19 cellular contexts compared by ENCODE assay signal in genomic region chrX:153468008-153468580, GRCh38. TPM values are rescaled to one million over a fixed set of nuclear protein-coding genes. Genes with fewer than 3 reads are reported as not detected.
DNase-seq lines count a peak whose midpoint lies in the region; ATAC-seq and TF ChIP-seq lines count a peak whose summit lies in the region.
"Had no signal": no experiment of that assay in that cellular context is flagged by ENCODE, and none has a peak within 500 bp of the region (broad histone marks: within the 10 kb centered on the region; RNA-seq: fewer than 3 reads in every experiment).

No MANE protein-coding gene starts in this region.

- no peaks in the 10 kb centered on the region for H3K79me2 ChIP-seq in mesendoderm (ENCODE audit: control insufficient read depth, insufficient read depth, low read length)

- H3K27me3 Mint-ChIP-seq in activated naive CD8-positive, alpha-beta T cell: no peaks in the 10 kb centered on the region
- H3K27me3 Mint-ChIP-seq in activated naive CD8-positive, alpha-beta T cell treated with anti-CD3 and anti-CD28 coated beads for 36 hours: no peaks in the 10 kb centered on the region
- no peaks in the 10 kb centered on the region for H3K27me3 Mint-ChIP-seq in Caco-2 (ENCODE audit: insufficient read depth, unreplicated experiment)
- no peaks in the 10 kb centered on the region for H3K27me3 Mint-ChIP-seq in stimulated activated naive CD8-positive, alpha-beta T cell treated with anti-CD3 and anti-CD28 coated beads, Interleukin-15, amount 100 ng/mL, for 72 hours

- H4K5ac ChIP-seq in mesendoderm (ENCODE audit: low read length): no peak overlapping the region

- H3K27ac ChIP-seq in RWPE1 (peak overlapping the region; percentile 90; the same call in 1 of the 2 replicates), mesendoderm (ENCODE audit: low read depth, low read length) (no peak overlapping the region)
- H3K27ac ChIP-seq: KMS-11 had no signal

- no peak overlapping the region for H3K9ac ChIP-seq in mesendoderm (ENCODE audit: low read length)
- H3K9ac ChIP-seq: KMS-11 had no signal

- peak overlapping the region; percentile 17 for H3K4me3 Mint-ChIP-seq in activated naive CD8-positive, alpha-beta T cell
- no peak overlapping the region for H3K4me3 Mint-ChIP-seq in activated naive CD8-positive, alpha-beta T cell treated with anti-CD3 and anti-CD28 coated beads for 36 hours
- peak overlapping the region; percentile 15 for H3K4me3 Mint-ChIP-seq in Caco-2 (ENCODE audit: unreplicated experiment)
- no peak overlapping the region for H3K4me3 Mint-ChIP-seq in stimulated activated naive CD8-positive, alpha-beta T cell treated with anti-CD3 and anti-CD28 coated beads, Interleukin-15, amount 100 ng/mL, for 72 hours
- H3K4me3 Mint-ChIP-seq: CD14-positive monocyte had no signal

- no peak for DNase-seq in activated naive CD8-positive, alpha-beta T cell treated with anti-CD3 and anti-CD28 coated beads for 36 hours
- DNase-seq in Caco-2 (no peak), RWPE1 (ENCODE audit: low spot score) (no peak), mesendoderm (no peak)
- no peak for DNase-seq in stimulated activated naive CD8-positive, alpha-beta T cell treated with anti-CD3 and anti-CD28 coated beads, Interleukin-15, amount 100 ng/mL, for 72 hours
- DNase-seq: AML-193, COR-L47, NCI-H1048, NCI-H146, NCI-H226, NCI-H526 treated with DMSO at 0.1 percent for 48 hours, RPMI8226 had no signal

- no peaks in the 10 kb centered on the region for H3K9me3 ChIP-seq in Caco-2

- H3K4me3 ChIP-seq in Caco-2 (ENCODE audit: low read depth, low read length) (no peak overlapping the region), mesendoderm (ENCODE audit: low read length) (no peak overlapping the region)

- no peak overlapping the region for H3K18ac ChIP-seq in mesendoderm (ENCODE audit: low read length)

- CTCF ChIA-PET in Caco-2 (lab: Charles Lee) (no interaction called here), RWPE1 (lab: Yijun Ruan, JAX) (no interaction called here)

- H3K79me1 ChIP-seq in mesendoderm (ENCODE audit: low read length): no peaks in the 10 kb centered on the region

- no peak overlapping the region for H3K56ac ChIP-seq in mesendoderm (ENCODE audit: low read length)

- no peak overlapping the region for H3K27ac Mint-ChIP-seq in activated naive CD8-positive, alpha-beta T cell
- no peak overlapping the region for H3K27ac Mint-ChIP-seq in activated naive CD8-positive, alpha-beta T cell treated with anti-CD3 and anti-CD28 coated beads for 36 hours
- no peak overlapping the region for H3K27ac Mint-ChIP-seq in Caco-2 (ENCODE audit: unreplicated experiment)
- H3K27ac Mint-ChIP-seq in stimulated activated naive CD8-positive, alpha-beta T cell treated with anti-CD3 and anti-CD28 coated beads, Interleukin-15, amount 100 ng/mL, for 72 hours: peak overlapping the region; percentile 65 to 93
- H3K27ac Mint-ChIP-seq: CD14-positive monocyte had no signal

- no peaks in the 10 kb centered on the region for H3K36me3 ChIP-seq in Caco-2 (ENCODE audit: control insufficient read depth, insufficient read depth, low read length)
- no peaks in the 10 kb centered on the region for H3K36me3 ChIP-seq in mesendoderm (ENCODE audit: control insufficient read depth, insufficient read depth, low read length)

- no peaks in the 10 kb centered on the region for H3K9me3 Mint-ChIP-seq in activated naive CD8-positive, alpha-beta T cell (ENCODE audit: low read depth)
- H3K9me3 Mint-ChIP-seq in activated naive CD8-positive, alpha-beta T cell treated with anti-CD3 and anti-CD28 coated beads for 36 hours: no peaks in the 10 kb centered on the region
- no peaks in the 10 kb centered on the region for H3K9me3 Mint-ChIP-seq in Caco-2 (ENCODE audit: unreplicated experiment)
- H3K9me3 Mint-ChIP-seq in stimulated activated naive CD8-positive, alpha-beta T cell treated with anti-CD3 and anti-CD28 coated beads, Interleukin-15, amount 100 ng/mL, for 72 hours: no peaks in the 10 kb centered on the region

- H2BK5ac ChIP-seq in mesendoderm (ENCODE audit: low read length): no peak overlapping the region

- H4K8ac ChIP-seq in mesendoderm (ENCODE audit: low read depth, low read length): no peak overlapping the region

- BruUV-seq in Caco-2 (replicated peaks; lab: Mats Ljungman, UMichigan): no TSS peak

- H3K4me1 ChIP-seq in Caco-2 (peaks cover 6% of the 10 kb centered on the region; the same call in 1 of the 2 replicates), mesendoderm (ENCODE audit: control insufficient read depth, low read depth, low read length) (no peaks in the 10 kb centered on the region)

- no peak for ATAC-seq in stimulated activated naive CD8-positive, alpha-beta T cell treated with anti-CD3 and anti-CD28 coated beads, Interleukin-15, amount 100 ng/mL, for 72 hours
- no peak for ATAC-seq in SK-N-SH treated with all-trans-retinoic acid at 6 μM for 48 hours
- ATAC-seq: HepG2 had no signal

- POLR2A ChIA-PET in Caco-2 (lab: Charles Lee) (no interaction called here), RWPE1 (lab: Yijun Ruan, JAX; ENCODE audit: low non-redundant PET) (no interaction called here)

- no peak overlapping the region for H3K4ac ChIP-seq in mesendoderm (ENCODE audit: low read depth, low read length)

- intact Hi-C loops in Caco-2 (cut with micrococcal nuclease; ENCODE audit: unreplicated experiment): no loop called here

- no peak overlapping the region for H3K23ac ChIP-seq in mesendoderm (ENCODE audit: low read length)

- TF ChIP-seq CTCF in Caco-2 (IDR thresholded peaks at IDR 0.05; ENCODE audit: insufficient read depth in 1 of 2, low read depth in 1 of 2, low read length in 1 of 2, severe bottlenecking in 1 of 2, unreplicated experiment in 1 of 2): no peak
- no peak for TF ChIP-seq CTCF in RWPE1 (conservative IDR thresholded peaks at IDR 0.05; ENCODE audit: low read depth)

- H2AK5ac ChIP-seq in mesendoderm (ENCODE audit: low read length): no peak overlapping the region

- no CpG with 5 or more reads among the region's 12 CpGs for WGBS in mesendoderm (ENCODE audit: extremely low coverage, insufficient coverage, low lambda C conversion rate)

- H2BK15ac ChIP-seq in mesendoderm (replicated peaks; ENCODE audit: low read depth): no peak overlapping the region

- peaks cover 9% of the 10 kb centered on the region for H3K4me1 Mint-ChIP-seq in activated naive CD8-positive, alpha-beta T cell (ENCODE audit: low read depth)
- H3K4me1 Mint-ChIP-seq in activated naive CD8-positive, alpha-beta T cell treated with anti-CD3 and anti-CD28 coated beads for 36 hours: peaks cover 6% of the 10 kb centered on the region
- no peaks in the 10 kb centered on the region for H3K4me1 Mint-ChIP-seq in Caco-2 (ENCODE audit: low read depth, unreplicated experiment)
- peaks cover 32% of the 10 kb centered on the region for H3K4me1 Mint-ChIP-seq in stimulated activated naive CD8-positive, alpha-beta T cell treated with anti-CD3 and anti-CD28 coated beads, Interleukin-15, amount 100 ng/mL, for 72 hours

- H3K4me2 ChIP-seq in mesendoderm (ENCODE audit: low read length): no peak overlapping the region
- H3K4me2 ChIP-seq: KMS-11 had no signal

- no peaks in the 10 kb centered on the region for H3K36me3 Mint-ChIP-seq in activated naive CD8-positive, alpha-beta T cell
- H3K36me3 Mint-ChIP-seq in activated naive CD8-positive, alpha-beta T cell treated with anti-CD3 and anti-CD28 coated beads for 36 hours: peaks cover 4% of the 10 kb centered on the region
- peaks cover 5% of the 10 kb centered on the region for H3K36me3 Mint-ChIP-seq in Caco-2 (ENCODE audit: insufficient read depth, unreplicated experiment)

- no peaks in the 10 kb centered on the region for H3K27me3 ChIP-seq in Caco-2 (replicated peaks; ENCODE audit: control insufficient read depth, insufficient read depth, low read length)
- no peaks in the 10 kb centered on the region for H3K27me3 ChIP-seq in mesendoderm (ENCODE audit: insufficient read depth, low read length, poor library complexity)

- no peak overlapping the region for H2BK120ac ChIP-seq in mesendoderm (ENCODE audit: low read depth, low read length)

TF ChIP-seq in SK-N-SH treated with all-trans-retinoic acid at 6 μM for 48 hours, 23 proteins besides CTCF, POLR2A, EP300 and RAD21:
- TF ChIP-seq RARB (CRISPR knock-in tag; IDR thresholded peaks at IDR 0.05) (no peak), CSDC2 (CRISPR knock-in tag; IDR thresholded peaks at IDR 0.05) (no peak), POU6F1 (CRISPR knock-in tag; IDR thresholded peaks at IDR 0.05; ENCODE audit: borderline replicate concordance, low read depth) (no peak)

RNA-seq across cellular contexts. Expression of gene HAUS7, which starts 2.3 kb away (rescaled TPM):
- total RNA-seq in activated naive CD8-positive, alpha-beta T cell treated with anti-CD3 and anti-CD28 coated beads for 36 hours: 10 to 100 TPM; 66.4 to 67.2 TPM
- 34.0 and 36.9 TPM in 2 replicates for total RNA-seq in Caco-2 (2022)
- polyA plus RNA-seq in mesendoderm (2013, experiment 1 of 2): 24.2 TPM
- polyA plus RNA-seq in mesendoderm (2013, experiment 2 of 2): 23.9 TPM

RNA-seq across cellular contexts. Expression of gene TREX2, which starts 22.2 kb away (rescaled TPM):
- 1 to 10 TPM; 1.8 to 2.1 TPM for total RNA-seq in activated naive CD8-positive, alpha-beta T cell treated with anti-CD3 and anti-CD28 coated beads for 36 hours
- total RNA-seq in Caco-2 (2022): 0.60 and 0.61 TPM in 2 replicates
- polyA plus RNA-seq in mesendoderm (2013, experiment 1 of 2): 0.32 TPM
- polyA plus RNA-seq in mesendoderm (2013, experiment 2 of 2): 0.35 TPM
- polyA plus RNA-seq: CD14-positive monocyte had no signal

RNA-seq across cellular contexts. Expression of gene BGN, which starts 26.7 kb away (rescaled TPM):
- total RNA-seq in activated naive CD8-positive, alpha-beta T cell treated with anti-CD3 and anti-CD28 coated beads for 36 hours: not detected
- total RNA-seq in Caco-2 (2022): 9.0 and 9.9 TPM in 2 replicates
- 1.1 TPM for polyA plus RNA-seq in mesendoderm (2013, experiment 1 of 2)
- 1.1 TPM for polyA plus RNA-seq in mesendoderm (2013, experiment 2 of 2)
- total RNA-seq: SK-MEL-5 had no signal
- polyA plus RNA-seq: CD14-positive monocyte had no signal

RNA-seq across cellular contexts. Expression of gene ATP2B3, which starts 49.3 kb away (rescaled TPM):
- total RNA-seq in activated naive CD8-positive, alpha-beta T cell treated with anti-CD3 and anti-CD28 coated beads for 36 hours: not detected
- not detected in 2 replicates for total RNA-seq in Caco-2 (2022)
- polyA plus RNA-seq in mesendoderm (2013, experiment 1 of 2): 0.01 TPM
- polyA plus RNA-seq in mesendoderm (2013, experiment 2 of 2): not detected
- total RNA-seq: HepG2, M059J had no signal
- polyA plus RNA-seq: CD14-positive monocyte, HepG2 had no signal

RNA-seq across cellular contexts. Expression of gene ZFP92, which starts 56.8 kb away (rescaled TPM):
- 1 to 10 TPM; 1.3 to 1.5 TPM for total RNA-seq in activated naive CD8-positive, alpha-beta T cell treated with anti-CD3 and anti-CD28 coated beads for 36 hours
- total RNA-seq in Caco-2 (2022): 0.09 and 0.16 TPM in 2 replicates
- 0.08 TPM for polyA plus RNA-seq in mesendoderm (2013, experiment 1 of 2)
- polyA plus RNA-seq in mesendoderm (2013, experiment 2 of 2): 0.11 TPM
- total RNA-seq: M059J had no signal
- polyA plus RNA-seq: HepG2 had no signal

Comparison
In these comparisons a context has a peak if more than half of its experiments do, and no peak if none do; other contexts are left out.
1. H3K4me3 Mint-ChIP-seq: peak in activated naive CD8-positive, alpha-beta T cell (single experiment) and Caco-2 (single experiment); none in activated naive CD8-positive, alpha-beta T cell treated with anti-CD3 and anti-CD28 coated beads for 36 hours (single experiment) and stimulated activated naive CD8-positive, alpha-beta T cell treated with anti-CD3 and anti-CD28 coated beads, Interleukin-15, amount 100 ng/mL, for 72 hours (0 of 2).
2. H3K27ac Mint-ChIP-seq: peak in stimulated activated naive CD8-positive, alpha-beta T cell treated with anti-CD3 and anti-CD28 coated beads, Interleukin-15, amount 100 ng/mL, for 72 hours (2 of 2); none in activated naive CD8-positive, alpha-beta T cell (single experiment), activated naive CD8-positive, alpha-beta T cell treated with anti-CD3 and anti-CD28 coated beads for 36 hours (single experiment) and Caco-2 (single experiment).
3. RNA of gene BGN, which starts 26.7 kb away (total RNA-seq): 9.0 to 9.9 TPM in Caco-2; not detected in activated naive CD8-positive, alpha-beta T cell treated with anti-CD3 and anti-CD28 coated beads for 36 hours; every median in the first group is over 10 times any median in the second.